ENCODE assay signal across 15 cellular contexts in the genomic region with DNA sequence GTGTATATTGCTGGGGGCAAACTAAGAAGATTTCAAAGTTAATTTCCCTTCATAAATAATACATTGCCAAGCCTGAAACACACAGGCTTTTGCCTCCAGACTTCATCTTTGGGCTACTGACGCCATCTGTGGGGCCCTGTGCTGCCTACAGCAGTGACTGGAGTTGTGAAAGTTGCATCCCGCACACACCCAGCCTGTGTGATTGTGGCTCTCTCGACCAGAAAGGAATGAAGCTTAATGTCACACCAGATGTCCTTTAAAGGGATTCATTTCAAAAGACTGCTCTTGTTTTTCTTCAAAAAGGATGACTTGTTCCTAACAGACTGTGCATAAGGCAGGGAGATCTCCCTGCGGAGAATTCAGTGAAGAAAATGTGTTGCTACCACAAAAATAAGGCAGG.
DNase-seq lines count a peak whose midpoint lies in the region; ATAC-seq and TF ChIP-seq lines count a peak whose summit lies in the region.
"Had no signal": no experiment of that assay in that cellular context is flagged by ENCODE, and none has a peak within 500 bp of the region (broad histone marks: within the 10 kb centered on the region; RNA-seq: fewer than 3 reads in every experiment).

No MANE protein-coding gene starts in this region.

- no peak for ATAC-seq in right cardiac atrium
- ATAC-seq in left colon = no peak

- WGBS in right cardiac atrium = 56% methylated on average over 4 of the region's 4 CpGs

- TF ChIP-seq CTCF in right atrium auricular region (IDR thresholded peaks at IDR 0.05) (peak in 1 of 2 donors; percentile 59), VCaP (conservative IDR thresholded peaks at IDR 0.05) (peak; percentile 72), type B pancreatic cell (conservative IDR thresholded peaks at IDR 0.05) (peak; percentile 38), RWPE1 (conservative IDR thresholded peaks at IDR 0.05; ENCODE audit: low read depth) (no peak)

- no peaks in the 10 kb centered on the region for H3K36me3 ChIP-seq in right atrium auricular region
- H3K36me3 ChIP-seq: neutrophil, tibial artery had no signal

- H3K27ac ChIP-seq in right cardiac atrium (ENCODE audit: low read length) (no peak overlapping the region), right atrium auricular region (no peak overlapping the region), VCaP (no peak overlapping the region), RWPE1 (no peak overlapping the region)
- H3K27ac ChIP-seq: neutrophil, tibial artery had no signal

- H3K9me3 Mint-ChIP-seq in type B pancreatic cell = no peaks in the 10 kb centered on the region
- H3K9me3 Mint-ChIP-seq: T-helper 1 cell treated with Interleukin-12 subunit alpha and Interleukin-12 subunit beta and Interleukin-4 antibody, amounts not matched to agents 30 μg/mL and 1 μg/mL, for 36 hours had no signal

- H3K27ac Mint-ChIP-seq in type B pancreatic cell = no peak overlapping the region
- H3K27ac Mint-ChIP-seq: T-helper 1 cell treated with Interleukin-12 subunit alpha and Interleukin-12 subunit beta and Interleukin-4 antibody, amounts not matched to agents 30 μg/mL and 1 μg/mL, for 36 hours had no signal

- POLR2A ChIA-PET in RWPE1 (lab: Yijun Ruan, JAX; ENCODE audit: low non-redundant PET) = no interaction called here

- peaks cover 59% of the 10 kb centered on the region for H3K27me3 Mint-ChIP-seq in type B pancreatic cell

- no peaks in the 10 kb centered on the region for H3K36me3 Mint-ChIP-seq in type B pancreatic cell

- H3K4me1 Mint-ChIP-seq in type B pancreatic cell (ENCODE audit: unreplicated experiment) = no peaks in the 10 kb centered on the region

- no peak overlapping the region for H3K4me3 Mint-ChIP-seq in type B pancreatic cell
- H3K4me3 Mint-ChIP-seq: T-helper 1 cell treated with Interleukin-12 subunit alpha and Interleukin-12 subunit beta and Interleukin-4 antibody, amounts not matched to agents 30 μg/mL and 1 μg/mL, for 36 hours had no signal

- intact Hi-C loops in right cardiac atrium (cut with DNase I) (no loop called here), left colon (cut with DNase I, micrococcal nuclease) (no loop called here)

- peak in 2 of 3 donors; percentile 39 to 40 for DNase-seq in right cardiac atrium
- DNase-seq in right atrium auricular region (ENCODE audit: low spot score) = no peak
- peak; percentile 57 for DNase-seq in inferior parietal cortex (ENCODE audit: extremely low spot score)
- DNase-seq in type B pancreatic cell (ENCODE audit: extremely low spot score, unreplicated experiment) = no peak
- no peak for DNase-seq in NCI-H1930 (lab: John Stamatoyannopoulos, UW)
- DNase-seq in left colon = no peak
- DNase-seq in RWPE1 (ENCODE audit: low spot score) = no peak
- DNase-seq: activated CD4-positive, alpha-beta T cell treated with anti-CD3 and anti-CD28 coated beads for 4 hours; Calu3; Kasumi-1; NCI-H2081 had no signal

- no peaks in the 10 kb centered on the region for H3K4me1 ChIP-seq in right cardiac atrium (ENCODE audit: control insufficient read depth, insufficient read depth, low read length)
- H3K4me1 ChIP-seq in right atrium auricular region = no peaks in the 10 kb centered on the region
- H3K4me1 ChIP-seq: tibial artery had no signal

- CTCF ChIA-PET in RWPE1 (lab: Yijun Ruan, JAX) = no interaction called here

- H3K27me3 ChIP-seq in right cardiac atrium (ENCODE audit: control insufficient read depth, insufficient read depth) (no peaks in the 10 kb centered on the region), right atrium auricular region (no peaks in the 10 kb centered on the region)
- H3K27me3 ChIP-seq: neutrophil, tibial artery had no signal

- H3K9me3 ChIP-seq in right cardiac atrium (ENCODE audit: control insufficient read depth, low read length) = no peaks in the 10 kb centered on the region
- H3K9me3 ChIP-seq in right atrium auricular region = no peaks in the 10 kb centered on the region
- H3K9me3 ChIP-seq: neutrophil, tibial artery had no signal

- H3K4me3 ChIP-seq in right cardiac atrium (ENCODE audit: low read length) (no peak overlapping the region), right atrium auricular region (no peak overlapping the region)
- H3K4me3 ChIP-seq: tibial artery had no signal

Comparison
In these comparisons a context has a peak if more than half of its experiments do, and no peak if none do; other contexts are left out.
1. DNase-seq: peak in right cardiac atrium (2 of 3) and inferior parietal cortex (single experiment); none in right atrium auricular region (single experiment), type B pancreatic cell (single experiment), NCI-H1930 (0 of 2), left colon (0 of 2) and RWPE1 (single experiment).